Comparison of ENCODE assay signal across 1 cellular context in the genomic region with DNA sequence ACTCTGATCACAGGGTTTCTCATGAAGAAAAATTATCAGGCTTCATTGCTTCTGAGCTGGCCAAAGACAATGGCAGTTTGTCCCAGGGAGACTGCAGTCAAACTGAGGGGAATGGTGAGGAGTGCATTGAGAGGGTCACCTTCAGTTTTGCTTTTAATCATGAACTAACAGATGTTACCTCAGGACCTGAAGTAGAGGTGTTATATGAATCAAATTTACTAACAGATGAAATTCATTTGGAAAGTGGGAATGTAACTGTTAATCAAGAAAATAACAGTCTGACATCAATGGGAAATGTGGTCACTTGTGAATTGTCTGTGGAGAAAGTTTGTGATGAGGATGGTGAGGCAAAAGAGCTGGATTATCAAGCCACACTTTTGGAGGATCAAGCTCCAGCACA.
TF ChIP-seq lines count a peak whose summit lies in the region.

No MANE protein-coding gene starts in this region.

TF ChIP-seq in IMR-90, 13 proteins besides CTCF, POLR2A, EP300 and RAD21:
- TF ChIP-seq MXI1 (IDR thresholded peaks at IDR 0.05; ENCODE audit: borderline replicate concordance, low read depth, low read length) (no peak), CHD1 (IDR thresholded peaks at IDR 0.05; ENCODE audit: low read depth, low read length) (no peak), NFE2L2 (IDR thresholded peaks at IDR 0.05; ENCODE audit: low read depth, low read length) (no peak), MAZ (IDR thresholded peaks at IDR 0.05; ENCODE audit: borderline replicate concordance, low read depth, low read length) (no peak), MAFK (IDR thresholded peaks at IDR 0.05; ENCODE audit: low read depth, low read length) (no peak), BHLHE40 (IDR thresholded peaks at IDR 0.05; ENCODE audit: low read depth, low read length) (no peak), CEBPB (IDR thresholded peaks at IDR 0.05; ENCODE audit: low read depth, low read length) (no peak), RFX5 (IDR thresholded peaks at IDR 0.05; ENCODE audit: low read depth, low read length) (no peak)
